8 cellular contexts compared by ENCODE assay signal in genomic region chr15:75335313-75335704, GRCh38. TPM values are rescaled to one million over a fixed set of nuclear protein-coding genes. Genes with fewer than 3 reads are reported as not detected.
DNase-seq lines count a peak whose midpoint lies in the region; ATAC-seq and TF ChIP-seq lines count a peak whose summit lies in the region.

No MANE protein-coding gene starts in this region.

- peak overlapping the region; percentile 90 for H3K4me2 ChIP-seq in IMR-90 (ENCODE audit: low read depth, low read length)

- TF ChIP-seq POLR2A in IMR-90 (IDR thresholded peaks at IDR 0.05; ENCODE audit: low read depth, low read length) = no peak

- DNase-seq in AG10803 (ENCODE audit: low read depth) (no peak), IMR-90 (no peak), choroid plexus epithelial cell (ENCODE audit: low read depth) (no peak), middle frontal gyrus (ENCODE audit: extremely low spot score, low spot score) (no peak)
- DNase-seq in naive thymus-derived CD4-positive, alpha-beta T cell = no peak

- peak overlapping the region; percentile 83 for H3K4me3 ChIP-seq in AG10803 (ENCODE audit: low read length)
- H3K4me3 ChIP-seq in IMR-90 (ENCODE audit: insufficient read depth, low read depth, low read length) = peak overlapping the region; percentile 93
- H3K4me3 ChIP-seq in choroid plexus epithelial cell (ENCODE audit: low read depth, low read length) = peak overlapping the region; percentile 84
- peak overlapping the region; percentile 77 for H3K4me3 ChIP-seq in naive thymus-derived CD4-positive, alpha-beta T cell (ENCODE audit: low read length)

- POLR2A ChIA-PET in IMR-90 (lab: Charles Lee; ENCODE audit: unreplicated experiment) = no interaction called here
- POLR2A ChIA-PET in naive thymus-derived CD4-positive, alpha-beta T cell (lab: Charles Lee) = interaction anchor here (0.9 to 3.2 kb wide), 4 partner anchors 13 to 120 kb away, joined by 3 to 11 read pairs (median 6); partner anchors contain the start of genes MAN2C1 and SIN3A

- peaks cover 15 to 27% (median 18%) of the 10 kb centered on the region in 7 donors for H3K4me1 Mint-ChIP-seq in naive thymus-derived CD4-positive, alpha-beta T cell

- peaks cover 0 to 4% (median 3%) of the 10 kb centered on the region in 5 donors for H3K36me3 Mint-ChIP-seq in naive thymus-derived CD4-positive, alpha-beta T cell

- no peak overlapping the region for H2BK20ac ChIP-seq in IMR-90 (ENCODE audit: low read depth, low read length)

- no peak for ATAC-seq in IMR-90 (ENCODE audit: low read depth)
- no peak for ATAC-seq in naive thymus-derived CD4-positive, alpha-beta T cell
- ATAC-seq in GM21737 (IDR thresholded peaks at IDR 0.05; ENCODE audit: unreplicated experiment) = no peak
- ATAC-seq in HG03139 (IDR thresholded peaks at IDR 0.05; ENCODE audit: unreplicated experiment) = no peak
- no peak for ATAC-seq in GM19395 (IDR thresholded peaks at IDR 0.05; ENCODE audit: unreplicated experiment)

- intact Hi-C loops in IMR-90 (cut with micrococcal nuclease) = no loop called here
- intact Hi-C loops in naive thymus-derived CD4-positive, alpha-beta T cell (cut with micrococcal nuclease) = no loop called here

- H3K18ac ChIP-seq in IMR-90 (ENCODE audit: low read depth, low read length) = no peak overlapping the region

- no peak for TF ChIP-seq RAD21 in IMR-90 (IDR thresholded peaks at IDR 0.05; ENCODE audit: low read length)

- peak overlapping the region in 7 of 9 donors; percentile 72 to 95 (median 86) for H3K27ac Mint-ChIP-seq in naive thymus-derived CD4-positive, alpha-beta T cell

- no peak overlapping the region for H2AK9ac ChIP-seq in IMR-90 (replicated peaks; ENCODE audit: low read depth, low read length, poor library complexity)

- peaks cover 4% of the 10 kb centered on the region for H3K27me3 ChIP-seq in IMR-90 (ENCODE audit: control insufficient read depth, insufficient read depth, low read length)
- H3K27me3 ChIP-seq in naive thymus-derived CD4-positive, alpha-beta T cell (ENCODE audit: control insufficient read depth in 2 of 2, insufficient read depth in 2 of 2, low read length in 2 of 2) = no peaks in the 10 kb centered on the region

- peak overlapping the region; percentile 46 for H4K5ac ChIP-seq in IMR-90 (ENCODE audit: low read depth, low read length)

- peak overlapping the region; percentile 99 for H2AFZ ChIP-seq in IMR-90 (replicated peaks; ENCODE audit: low read length, poor library complexity)

- in situ Hi-C loops in IMR-90 (cut with MboI; ENCODE audit: low sequenced_read_pairs) = no loop called here

- peak overlapping the region; percentile 84 to 97 (median 90) for H3K4me3 Mint-ChIP-seq in naive thymus-derived CD4-positive, alpha-beta T cell

- peak overlapping the region; percentile 45 for H2BK5ac ChIP-seq in IMR-90 (ENCODE audit: low read depth, low read length, poor library complexity, severe bottlenecking)

- H3K27me3 Mint-ChIP-seq in naive thymus-derived CD4-positive, alpha-beta T cell = peaks cover 0 to 6% (median 0%) of the 10 kb centered on the region in 5 donors

- no peaks in the 10 kb centered on the region for H4K20me1 ChIP-seq in IMR-90 (ENCODE audit: insufficient read depth, low read length)

- H3K9me3 Mint-ChIP-seq in naive thymus-derived CD4-positive, alpha-beta T cell = no peaks in the 10 kb centered on the region

- peaks cover 8 to 17% of the 10 kb centered on the region in 2 experiments for H3K79me1 ChIP-seq in IMR-90 (ENCODE audit: low read depth in 1 of 2, low read length in 2 of 2)

- H3K14ac ChIP-seq in IMR-90 (replicated peaks; ENCODE audit: low read depth, low read length) = peak overlapping the region; percentile 71

- TF ChIP-seq CTCF in AG10803 (conservative IDR thresholded peaks at IDR 0.05; ENCODE audit: low read length) (no peak), IMR-90 (conservative IDR thresholded peaks at IDR 0.05; ENCODE audit: low read depth, low read length) (no peak), choroid plexus epithelial cell (conservative IDR thresholded peaks at IDR 0.05; ENCODE audit: low read depth, low read length) (no peak)

- H3K36me3 ChIP-seq in IMR-90 (ENCODE audit: control insufficient read depth, insufficient read depth, low read length) = peaks cover 11% of the 10 kb centered on the region
- H3K36me3 ChIP-seq in naive thymus-derived CD4-positive, alpha-beta T cell (ENCODE audit: control insufficient read depth in 2 of 3, insufficient read depth in 3 of 3, low read length in 3 of 3) = peaks cover 0 to 5% (median 0%) of the 10 kb centered on the region in 3 experiments

- peaks cover 7% of the 10 kb centered on the region for H3K9me1 ChIP-seq in IMR-90 (ENCODE audit: insufficient read depth, low read length)

- no peak overlapping the region for H2AK5ac ChIP-seq in IMR-90 (ENCODE audit: low read depth, low read length)

- H3K27ac ChIP-seq in IMR-90 (ENCODE audit: insufficient read depth, low read length) = peak overlapping the region; percentile 33; the same call in 1 of the 2 replicates
- peak overlapping the region; percentile 70 for H3K27ac ChIP-seq in naive thymus-derived CD4-positive, alpha-beta T cell (ENCODE audit: low read depth, low read length)

- dilution Hi-C loops in IMR-90 (cut with HindIII; ENCODE audit: low sequenced_read_pairs, unreplicated experiment) = no loop called here

- no CpG with 5 or more reads among the region's 3 CpGs for WGBS in IMR-90 (ENCODE audit: extremely low coverage in 2 of 2, insufficient read length in 1 of 2), 2 experiments

- H4K91ac ChIP-seq in IMR-90 (ENCODE audit: insufficient read depth, low read depth, low read length) = no peak overlapping the region

- no peaks in the 10 kb centered on the region for H3K9me3 ChIP-seq in IMR-90 (ENCODE audit: control insufficient read depth, insufficient read depth, low read length)
- H3K9me3 ChIP-seq in naive thymus-derived CD4-positive, alpha-beta T cell (ENCODE audit: control insufficient read depth in 2 of 3, low read length in 3 of 3) = no peaks in the 10 kb centered on the region

- peaks cover 9% of the 10 kb centered on the region; the same call in 1 of the 2 replicates for H3K4me1 ChIP-seq in IMR-90 (ENCODE audit: control insufficient read depth, insufficient read depth, low read length)
- peaks cover 7 to 11% of the 10 kb centered on the region in 2 donors for H3K4me1 ChIP-seq in naive thymus-derived CD4-positive, alpha-beta T cell (ENCODE audit: control insufficient read depth in 2 of 2, insufficient read depth in 2 of 2, low read length in 2 of 2)

- H3K23ac ChIP-seq in IMR-90 (ENCODE audit: low read depth, low read length) = no peak overlapping the region

- CTCF ChIA-PET in IMR-90 (lab: Yijun Ruan, JAX) = no interaction called here
- CTCF ChIA-PET in naive thymus-derived CD4-positive, alpha-beta T cell (lab: Charles Lee) = interaction anchor here (0.6 to 2.1 kb wide), 2 partner anchors 11 to 33 kb away, joined by 4 to 9 read pairs; partner anchors contain the start of gene MAN2C1

- H3K4ac ChIP-seq in IMR-90 (ENCODE audit: low read depth, low read length) = peak overlapping the region; percentile 61

- H2BK120ac ChIP-seq in IMR-90 (ENCODE audit: low read depth, low read length) = peak overlapping the region; percentile 42; the same call in 1 of the 2 replicates

- BruUV-seq in IMR-90 (replicated peaks; lab: Mats Ljungman, UMichigan) = no TSS peak

- no peak overlapping the region; the same call in 2 of the 3 replicates for H2BK15ac ChIP-seq in IMR-90 (ENCODE audit: low read depth, low read length)

- peak overlapping the region; percentile 56; the same call in 1 of the 2 replicates for H3K56ac ChIP-seq in IMR-90 (ENCODE audit: extremely low read depth, insufficient read depth, low read length)

- peak overlapping the region; percentile 74 for H3K9ac ChIP-seq in IMR-90 (ENCODE audit: low read depth, low read length)

- peak overlapping the region; percentile 83 to 97 for H4K8ac ChIP-seq in IMR-90 (ENCODE audit: low read depth in 2 of 2, low read length in 2 of 2)

TF ChIP-seq in IMR-90, 13 proteins besides CTCF, POLR2A, EP300 and RAD21 (continues in another document):
- TF ChIP-seq CHD1 (IDR thresholded peaks at IDR 0.05; ENCODE audit: low read depth, low read length) (no peak), SMC3 (IDR thresholded peaks at IDR 0.05; ENCODE audit: low read depth, low read length) (no peak), MAFK (IDR thresholded peaks at IDR 0.05; ENCODE audit: low read depth, low read length) (no peak)

RNA-seq across cellular contexts. Expression of gene COMMD4, which starts 0.6 kb away (rescaled TPM):
- total RNA-seq in IMR-90 (2012; rRNA removed) = 91.2 and 95.5 TPM in 2 replicates
- polyA plus RNA-seq in IMR-90 (2012; rRNA removed) = 133 and 162 TPM in 2 replicates
- 171 and 191 TPM in 2 replicates for polyA plus RNA-seq in IMR-90 (2012; cell fraction: cytosol; rRNA removed)
- polyA plus RNA-seq in IMR-90 (2012; cell fraction: nucleus; rRNA removed; ENCODE audit: low replicate concordance) = 147 and 297 TPM in 2 replicates
- total RNA-seq in naive thymus-derived CD4-positive, alpha-beta T cell = 10 to 100 TPM; 23.4 to 84.2 (median 26.3) TPM
- 10 to 100 TPM; 30.2 to 37.5 TPM for polyA plus RNA-seq in naive thymus-derived CD4-positive, alpha-beta T cell

RNA-seq across cellular contexts. Expression of gene NEIL1, which starts 11.5 kb away (rescaled TPM):
- 0.56 and 1.1 TPM in 2 replicates for total RNA-seq in IMR-90 (2012; rRNA removed)
- polyA plus RNA-seq in IMR-90 (2012; rRNA removed) = 3.6 and 3.7 TPM in 2 replicates
- polyA plus RNA-seq in IMR-90 (2012; cell fraction: cytosol; rRNA removed) = 1.0 and 1.4 TPM in 2 replicates
- 26.0 and 30.5 TPM in 2 replicates for polyA plus RNA-seq in IMR-90 (2012; cell fraction: nucleus; rRNA removed; ENCODE audit: low replicate concordance)
- total RNA-seq in naive thymus-derived CD4-positive, alpha-beta T cell = 10 to 100 TPM in 4 of 5 experiments, 1 to 10 TPM in 1; 8.9 to 49.9 (median 18.5) TPM
- 1 to 10 TPM; 1.7 to 3.1 TPM for polyA plus RNA-seq in naive thymus-derived CD4-positive, alpha-beta T cell

RNA-seq across cellular contexts. Expression of gene MAN2C1, which starts 33.1 kb away (rescaled TPM):
- 29.7 and 34.8 TPM in 2 replicates for total RNA-seq in IMR-90 (2012; rRNA removed)
- polyA plus RNA-seq in IMR-90 (2012; rRNA removed) = 153 and 157 TPM in 2 replicates
- polyA plus RNA-seq in IMR-90 (2012; cell fraction: cytosol; rRNA removed) = 35.8 and 42.7 TPM in 2 replicates
- 1,121 and 2,846 TPM in 2 replicates for polyA plus RNA-seq in IMR-90 (2012; cell fraction: nucleus; rRNA removed; ENCODE audit: low replicate concordance)
- total RNA-seq in naive thymus-derived CD4-positive, alpha-beta T cell = 100 to 1,000 TPM; 298 to 557 (median 451) TPM
- 10 to 100 TPM; 26.7 to 44.9 TPM for polyA plus RNA-seq in naive thymus-derived CD4-positive, alpha-beta T cell

RNA-seq across cellular contexts. Expression of gene GOLGA6D, which starts 52.7 kb away (rescaled TPM):
- not detected in 2 replicates for total RNA-seq in IMR-90 (2012; rRNA removed)
- polyA plus RNA-seq in IMR-90 (2012; rRNA removed) = not detected in 2 replicates
- not detected in 2 replicates for polyA plus RNA-seq in IMR-90 (2012; cell fraction: cytosol; rRNA removed)
- not detected in 2 replicates for polyA plus RNA-seq in IMR-90 (2012; cell fraction: nucleus; rRNA removed; ENCODE audit: low replicate concordance)
- under 1 TPM in 2 of 5 experiments, not detected in 3; 0.19 to 0.27 TPM for total RNA-seq in naive thymus-derived CD4-positive, alpha-beta T cell
- not detected for polyA plus RNA-seq in naive thymus-derived CD4-positive, alpha-beta T cell
